ENCODE assay signal across 12 cellular contexts in the genomic region with DNA sequence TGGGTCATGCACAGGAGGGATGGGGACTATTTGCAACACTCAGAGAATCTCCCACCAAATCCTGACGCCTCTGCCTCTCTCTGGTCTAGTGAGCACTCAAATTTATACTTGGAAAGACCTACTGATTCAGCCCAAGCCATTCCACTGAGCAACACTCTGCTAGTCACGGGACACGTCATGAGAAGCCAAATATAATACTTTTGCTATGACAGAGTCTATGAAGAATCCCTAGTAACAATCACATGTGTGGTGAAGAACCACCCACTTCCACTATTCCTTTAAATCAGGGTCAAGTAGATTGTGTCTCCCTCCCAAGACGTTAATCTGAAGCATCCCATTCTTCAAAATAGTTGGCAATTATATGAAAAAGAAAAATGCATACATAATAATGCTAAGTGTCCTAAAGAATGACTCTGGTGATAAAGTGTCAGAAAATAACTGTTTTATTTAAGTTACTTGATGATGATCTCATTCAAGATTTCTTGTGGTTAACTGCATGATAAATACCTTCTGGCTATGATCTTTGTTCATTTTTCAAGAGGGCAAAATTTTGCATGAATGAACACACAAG. TPM values are rescaled to one million over a fixed set of nuclear protein-coding genes. Genes with fewer than 3 reads are reported as not detected.
DNase-seq lines count a peak whose midpoint lies in the region; ATAC-seq and TF ChIP-seq lines count a peak whose summit lies in the region.
"Had no signal": no experiment of that assay in that cellular context is flagged by ENCODE, and none has a peak within 500 bp of the region (broad histone marks: within the 10 kb centered on the region; RNA-seq: fewer than 3 reads in every experiment).

No MANE protein-coding gene starts in this region.

- H3K27ac ChIP-seq in brain microvascular endothelial cell, result peak overlapping the region; percentile 85
- H3K27ac ChIP-seq: cardiac muscle cell, HL-60 had no signal

- in situ Hi-C loops in brain microvascular endothelial cell (cut with HindIII; ENCODE audit: low pct_ligation_motif_present, low sequenced_read_pairs), result no loop called here

- CTCF ChIA-PET in activated CD4-positive, alpha-beta T cell treated with anti-CD3 and anti-CD28 coated beads, Interleukin-2, amount 10 ng/mL, durations not matched to agents 7 days and 5 days (lab: Charles Lee), result no interaction called here

- peaks cover 2% of the 10 kb centered on the region for H3K36me3 Mint-ChIP-seq in activated CD4-positive, alpha-beta T cell treated with anti-CD3 and anti-CD28 coated beads, Interleukin-2, amount 10 ng/mL, durations not matched to agents 7 days and 5 days (ENCODE audit: low read depth)

- no peak overlapping the region for H3K4me3 ChIP-seq in brain microvascular endothelial cell (ENCODE audit: low read depth, low read length)
- H3K4me3 ChIP-seq: cardiac muscle cell had no signal

- no peak overlapping the region for H3K4me3 Mint-ChIP-seq in activated CD4-positive, alpha-beta T cell treated with anti-CD3 and anti-CD28 coated beads, Interleukin-2, amount 10 ng/mL, durations not matched to agents 7 days and 5 days
- H3K4me3 Mint-ChIP-seq: naive thymus-derived CD4-positive, alpha-beta T cell; T-cell had no signal

- TF ChIP-seq CTCF in brain microvascular endothelial cell (IDR thresholded peaks at IDR 0.05; ENCODE audit: low read depth, low read length, missing control alignments), result no peak

- H3K36me3 ChIP-seq in brain microvascular endothelial cell (replicated peaks), result no peaks in the 10 kb centered on the region
- H3K36me3 ChIP-seq: cardiac muscle cell had no signal

- POLR2A ChIA-PET in activated CD4-positive, alpha-beta T cell treated with anti-CD3 and anti-CD28 coated beads, Interleukin-2, amount 10 ng/mL, durations not matched to agents 7 days and 5 days (lab: Charles Lee), result interaction anchor here (0.6 kb wide), 1 partner anchor 76 kb away, joined by 3 read pairs; no protein-coding TSS in a partner anchor

- no peaks in the 10 kb centered on the region for H3K27me3 Mint-ChIP-seq in activated CD4-positive, alpha-beta T cell treated with anti-CD3 and anti-CD28 coated beads, Interleukin-2, amount 10 ng/mL, durations not matched to agents 7 days and 5 days
- H3K27me3 Mint-ChIP-seq: naive thymus-derived CD4-positive, alpha-beta T cell; T-cell had no signal

- H3K9me3 Mint-ChIP-seq in activated CD4-positive, alpha-beta T cell treated with anti-CD3 and anti-CD28 coated beads, Interleukin-2, amount 10 ng/mL, durations not matched to agents 7 days and 5 days, result no peaks in the 10 kb centered on the region
- H3K9me3 Mint-ChIP-seq: naive thymus-derived CD4-positive, alpha-beta T cell; T-cell had no signal

- peak; percentile 57 for ATAC-seq in HG02885 (IDR thresholded peaks at IDR 0.05; ENCODE audit: poor library complexity, unreplicated experiment)
- ATAC-seq: naive thymus-derived CD4-positive, alpha-beta T cell; T-cell had no signal

- H3K4me1 Mint-ChIP-seq in activated CD4-positive, alpha-beta T cell treated with anti-CD3 and anti-CD28 coated beads, Interleukin-2, amount 10 ng/mL, durations not matched to agents 7 days and 5 days, result peaks cover 4% of the 10 kb centered on the region

- peak; percentile 99 for DNase-seq in COLO829 (ENCODE audit: low spot score)
- peak; percentile 96 for DNase-seq in brain microvascular endothelial cell
- DNase-seq in mucosa of gallbladder (ENCODE audit: low spot score), result peak; percentile 29
- no peak for DNase-seq in NCI-H146 treated with DMSO at 0.1 percent for 48 hours (lab: John Stamatoyannopoulos, UW; ENCODE audit: unreplicated experiment)
- no peak for DNase-seq in NCI-H774 (lab: John Stamatoyannopoulos, UW)
- DNase-seq in activated CD4-positive, alpha-beta T cell treated with anti-CD3 and anti-CD28 coated beads, Interleukin-2, amount 10 ng/mL, durations not matched to agents 7 days and 5 days, result no peak
- DNase-seq in NCI-H2081 (lab: John Stamatoyannopoulos, UW), result no peak
- DNase-seq: naive thymus-derived CD4-positive, alpha-beta T cell; T-cell had no signal

- H3K27ac Mint-ChIP-seq in activated CD4-positive, alpha-beta T cell treated with anti-CD3 and anti-CD28 coated beads, Interleukin-2, amount 10 ng/mL, durations not matched to agents 7 days and 5 days, result no peak overlapping the region
- H3K27ac Mint-ChIP-seq: naive thymus-derived CD4-positive, alpha-beta T cell; T-cell had no signal

- no peaks in the 10 kb centered on the region for H3K27me3 ChIP-seq in brain microvascular endothelial cell (replicated peaks)
- H3K27me3 ChIP-seq: cardiac muscle cell had no signal

RNA-seq across cellular contexts. Expression of a gene that starts 28.5 kb away (rescaled TPM):
- 42.2 TPM for total RNA-seq in mucosa of gallbladder
- total RNA-seq in activated CD4-positive, alpha-beta T cell treated with anti-CD3 and anti-CD28 coated beads, Interleukin-2, amount 10 ng/mL, durations not matched to agents 7 days and 5 days, result 10 to 100 TPM; 47.4 to 49.2 TPM

Comparison
In these comparisons a context has a peak if more than half of its experiments do, and no peak if none do; other contexts are left out.
1. DNase-seq: peak in COLO829 (single experiment), brain microvascular endothelial cell (single experiment) and mucosa of gallbladder (single experiment); none in NCI-H146 treated with DMSO at 0.1 percent for 48 hours (single experiment), NCI-H774 (single experiment), activated CD4-positive, alpha-beta T cell treated with anti-CD3 and anti-CD28 coated beads, Interleukin-2, amount 10 ng/mL, durations not matched to agents 7 days and 5 days (single experiment) and NCI-H2081 (0 of 2).